Comparison of ENCODE assay signal across 17 cellular contexts in the genomic region with DNA sequence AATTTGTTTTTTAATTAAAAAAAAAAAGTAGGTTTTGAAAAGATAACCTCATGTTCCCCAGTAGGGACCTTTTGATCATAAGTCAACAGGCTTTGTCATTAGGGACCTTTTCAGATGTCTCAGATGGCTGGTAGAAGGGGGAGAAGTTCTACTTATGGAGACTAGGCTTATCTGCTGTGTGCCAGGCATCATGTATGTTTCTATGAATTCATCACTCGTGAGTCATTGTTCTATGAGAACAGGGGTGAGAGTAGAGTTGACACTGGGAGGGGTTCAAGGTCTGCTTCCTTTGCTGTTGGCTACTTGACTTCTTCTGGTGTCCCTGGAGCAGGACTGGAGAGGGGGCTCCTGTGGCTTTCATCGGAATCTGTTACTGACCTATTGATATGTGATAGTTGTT.
DNase-seq lines count a peak whose midpoint lies in the region; FAIRE-seq and TF ChIP-seq lines count a peak whose summit lies in the region.
"Had no signal": no experiment of that assay in that cellular context is flagged by ENCODE, and none has a peak within 500 bp of the region (broad histone marks: within the 10 kb centered on the region; RNA-seq: fewer than 3 reads in every experiment).

No MANE protein-coding gene starts in this region.

- H3K4me3 Mint-ChIP-seq in activated naive CD4-positive, alpha-beta T cell treated with anti-CD3 and anti-CD28 coated beads for 36 hours: no peak overlapping the region
- H3K4me3 Mint-ChIP-seq in endodermal cell: no peak overlapping the region
- H3K4me3 Mint-ChIP-seq: GM23338 had no signal

- H3K4me3 ChIP-seq in endodermal cell (ENCODE audit: low read length) (no peak overlapping the region), small intestine (ENCODE audit: low read depth in 1 of 2, low read length in 2 of 2) (no peak overlapping the region)
- H3K4me3 ChIP-seq: GM12878, GM23338, right atrium auricular region had no signal

- intact Hi-C loops in activated naive CD4-positive, alpha-beta T cell treated with anti-CD3 and anti-CD28 coated beads for 36 hours (cut with micrococcal nuclease): no loop called here

- 93% methylated on average over 2 of the region's 2 CpGs; no CpG with 5 or more reads in 1 of the 2 experiments for WGBS in endodermal cell (ENCODE audit: insufficient coverage in 1 of 2, insufficient read length in 1 of 2), 2 experiments
- WGBS in small intestine, 3 donors: 70 to 95% (median 83%) methylated on average over 2 of the region's 2 CpGs

- H3K36me3 ChIP-seq in endodermal cell (ENCODE audit: control insufficient read depth, insufficient read depth, low read length) (peaks cover 15% of the 10 kb centered on the region), small intestine (ENCODE audit: control insufficient read depth in 2 of 2, insufficient read depth in 2 of 2, low read length in 2 of 2) (peaks cover 0 to 7% of the 10 kb centered on the region in 2 donors)
- H3K36me3 ChIP-seq: right atrium auricular region had no signal

- H3K9me3 ChIP-seq in endodermal cell (ENCODE audit: control insufficient read depth, low read length) (no peaks in the 10 kb centered on the region), small intestine (ENCODE audit: control insufficient read depth, low read depth) (no peaks in the 10 kb centered on the region)
- H3K9me3 ChIP-seq: right atrium auricular region had no signal

- H3K4me1 Mint-ChIP-seq in activated naive CD4-positive, alpha-beta T cell treated with anti-CD3 and anti-CD28 coated beads for 36 hours (ENCODE audit: low read depth): peaks cover 48% of the 10 kb centered on the region
- H3K4me1 Mint-ChIP-seq in endodermal cell: peaks cover 9% of the 10 kb centered on the region

- no peak for TF ChIP-seq CTCF in endodermal cell (conservative IDR thresholded peaks at IDR 0.05)

- FAIRE-seq in small intestine (lab: Jason Lieb, UNC): no peak
- FAIRE-seq: astrocyte, GM12878 had no signal

- H3K27me3 ChIP-seq in endodermal cell (ENCODE audit: control insufficient read depth, insufficient read depth, low read length, poor library complexity, severe bottlenecking): no peaks in the 10 kb centered on the region
- no peaks in the 10 kb centered on the region for H3K27me3 ChIP-seq in small intestine (ENCODE audit: control insufficient read depth in 2 of 2, insufficient read depth in 2 of 2, low read length in 2 of 2)
- H3K27me3 ChIP-seq: right atrium auricular region had no signal

- CTCF ChIA-PET in activated naive CD4-positive, alpha-beta T cell treated with anti-CD3 and anti-CD28 coated beads for 36 hours (lab: Charles Lee): no interaction called here

- DNase-seq in activated naive CD4-positive, alpha-beta T cell treated with anti-CD3 and anti-CD28 coated beads for 36 hours: peak; percentile 11
- no peak for DNase-seq in activated naive CD4-positive, alpha-beta T cell treated with Interleukin-2 at 50 U/mL for 16 hours
- DNase-seq in M059J (ENCODE audit: low read depth): peak; percentile 13
- no peak for DNase-seq in endodermal cell
- peak; percentile 35 for DNase-seq in small intestine
- DNase-seq in hypothalamus (lab: John Stamatoyannopoulos, UW): no peak
- no peak for DNase-seq in NCI-H146 treated with DMSO at 0.1 percent for 48 hours (lab: John Stamatoyannopoulos, UW; ENCODE audit: unreplicated experiment)
- no peak for DNase-seq in SHP77 treated with DMSO at 0.1 percent for 48 hours (lab: John Stamatoyannopoulos, UW)
- DNase-seq: CD4-positive, alpha-beta memory T cell; NCI-H1694; NCI-H510A; substantia nigra; T-helper 9 cell had no signal

- no peaks in the 10 kb centered on the region for H3K27me3 Mint-ChIP-seq in activated naive CD4-positive, alpha-beta T cell treated with anti-CD3 and anti-CD28 coated beads for 36 hours (ENCODE audit: low read depth)
- no peaks in the 10 kb centered on the region for H3K27me3 Mint-ChIP-seq in endodermal cell (ENCODE audit: insufficient read depth)
- H3K27me3 Mint-ChIP-seq: CD4-positive, alpha-beta memory T cell had no signal

- H3K36me3 Mint-ChIP-seq in activated naive CD4-positive, alpha-beta T cell treated with anti-CD3 and anti-CD28 coated beads for 36 hours (ENCODE audit: low read depth): peaks cover 21% of the 10 kb centered on the region
- H3K36me3 Mint-ChIP-seq in endodermal cell (ENCODE audit: low read depth): peaks cover 5% of the 10 kb centered on the region

- no peak overlapping the region for H3K27ac Mint-ChIP-seq in activated naive CD4-positive, alpha-beta T cell treated with anti-CD3 and anti-CD28 coated beads for 36 hours
- H3K27ac Mint-ChIP-seq in endodermal cell: peak overlapping the region; percentile 40
- H3K27ac Mint-ChIP-seq: GM23338 had no signal

- H3K4me1 ChIP-seq in endodermal cell (ENCODE audit: control insufficient read depth, insufficient read depth, low read length) (peaks cover 5% of the 10 kb centered on the region), small intestine (ENCODE audit: control insufficient read depth in 2 of 2, insufficient read depth in 1 of 2, low read depth in 1 of 2, low read length in 1 of 2) (peaks cover 3 to 8% of the 10 kb centered on the region in 2 donors)

- no peak overlapping the region for H3K9ac ChIP-seq in endodermal cell (ENCODE audit: extremely low read depth, low read length, poor library complexity, severe bottlenecking)

- no peaks in the 10 kb centered on the region for H3K9me3 Mint-ChIP-seq in activated naive CD4-positive, alpha-beta T cell treated with anti-CD3 and anti-CD28 coated beads for 36 hours
- no peaks in the 10 kb centered on the region for H3K9me3 Mint-ChIP-seq in endodermal cell
- H3K9me3 Mint-ChIP-seq: CD4-positive, alpha-beta memory T cell; GM23338 had no signal

- H3K27ac ChIP-seq in endodermal cell (ENCODE audit: low read depth, low read length) (no peak overlapping the region), small intestine (ENCODE audit: low read depth in 1 of 2, low read length in 1 of 2) (no peak overlapping the region)
- H3K27ac ChIP-seq: right atrium auricular region had no signal

Comparison
In these comparisons a context has a peak if more than half of its experiments do, and no peak if none do; other contexts are left out.
1. DNase-seq: peak in activated naive CD4-positive, alpha-beta T cell treated with anti-CD3 and anti-CD28 coated beads for 36 hours (single experiment), M059J (single experiment) and small intestine (single experiment); none in activated naive CD4-positive, alpha-beta T cell treated with Interleukin-2 at 50 U/mL for 16 hours (single experiment), endodermal cell (single experiment), hypothalamus (0 of 51), NCI-H146 treated with DMSO at 0.1 percent for 48 hours (single experiment) and SHP77 treated with DMSO at 0.1 percent for 48 hours (single experiment).